Comparison of ENCODE assay signal across 8 cellular contexts in genomic region chr11:61679893-61680621, GRCh38. TPM values are rescaled to one million over a fixed set of nuclear protein-coding genes. Genes with fewer than 3 reads are reported as not detected.
DNase-seq lines count a peak whose midpoint lies in the region; ATAC-seq, FAIRE-seq and TF ChIP-seq lines count a peak whose summit lies in the region.

A gene with protein sequence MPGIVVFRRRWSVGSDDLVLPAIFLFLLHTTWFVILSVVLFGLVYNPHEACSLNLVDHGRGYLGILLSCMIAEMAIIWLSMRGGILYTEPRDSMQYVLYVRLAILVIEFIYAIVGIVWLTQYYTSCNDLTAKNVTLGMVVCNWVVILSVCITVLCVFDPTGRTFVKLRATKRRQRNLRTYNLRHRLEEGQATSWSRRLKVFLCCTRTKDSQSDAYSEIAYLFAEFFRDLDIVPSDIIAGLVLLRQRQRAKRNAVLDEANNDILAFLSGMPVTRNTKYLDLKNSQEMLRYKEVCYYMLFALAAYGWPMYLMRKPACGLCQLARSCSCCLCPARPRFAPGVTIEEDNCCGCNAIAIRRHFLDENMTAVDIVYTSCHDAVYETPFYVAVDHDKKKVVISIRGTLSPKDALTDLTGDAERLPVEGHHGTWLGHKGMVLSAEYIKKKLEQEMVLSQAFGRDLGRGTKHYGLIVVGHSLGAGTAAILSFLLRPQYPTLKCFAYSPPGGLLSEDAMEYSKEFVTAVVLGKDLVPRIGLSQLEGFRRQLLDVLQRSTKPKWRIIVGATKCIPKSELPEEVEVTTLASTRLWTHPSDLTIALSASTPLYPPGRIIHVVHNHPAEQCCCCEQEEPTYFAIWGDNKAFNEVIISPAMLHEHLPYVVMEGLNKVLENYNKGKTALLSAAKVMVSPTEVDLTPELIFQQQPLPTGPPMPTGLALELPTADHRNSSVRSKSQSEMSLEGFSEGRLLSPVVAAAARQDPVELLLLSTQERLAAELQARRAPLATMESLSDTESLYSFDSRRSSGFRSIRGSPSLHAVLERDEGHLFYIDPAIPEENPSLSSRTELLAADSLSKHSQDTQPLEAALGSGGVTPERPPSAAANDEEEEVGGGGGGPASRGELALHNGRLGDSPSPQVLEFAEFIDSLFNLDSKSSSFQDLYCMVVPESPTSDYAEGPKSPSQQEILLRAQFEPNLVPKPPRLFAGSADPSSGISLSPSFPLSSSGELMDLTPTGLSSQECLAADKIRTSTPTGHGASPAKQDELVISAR (plus strand): TSS chr11:61680391. CDS start chr11:61720156, 39,765 bp downstream.

- CTCF ChIA-PET in RWPE1 (lab: Yijun Ruan, JAX), result interaction anchor here (0.6 to 2.2 kb wide), 5 partner anchors 9 to 53 kb away, joined by 3 to 15 read pairs (median 4); no protein-coding TSS in a partner anchor

- H3K27me3 ChIP-seq in osteoblast (ENCODE audit: insufficient read depth, low read length) (peaks cover 25% of the 10 kb centered on the region), thoracic aorta (replicated peaks; ENCODE audit: insufficient read depth) (no peaks in the 10 kb centered on the region)

- H3K4me3 ChIP-seq in osteoblast (ENCODE audit: insufficient read depth, low read length), result peak within 1 kb of the TSS; percentile 81
- H3K4me3 ChIP-seq in thoracic aorta, result peak within 1 kb of the TSS; percentile 67

- H3K36me3 ChIP-seq in osteoblast (ENCODE audit: insufficient read depth, low read length), result no peaks in the 10 kb centered on the region
- no peaks in the 10 kb centered on the region for H3K36me3 ChIP-seq in thoracic aorta

- peak; percentile 95 for DNase-seq in GM10266 (ENCODE audit: extremely low spot score)
- DNase-seq in HTR-8/SVneo (ENCODE audit: insufficient read length, low spot score), result peak; percentile 67
- DNase-seq in RWPE1 (ENCODE audit: low spot score), result peak; percentile 82
- peak; percentile 77 for DNase-seq in activated naive CD4-positive, alpha-beta T cell treated with Interleukin-2 at 50 U/mL for 16 hours
- peak; percentile 65 for DNase-seq in glomerular visceral epithelial cell (ENCODE audit: extremely low spot score)
- peak; percentile 97 for DNase-seq in osteoblast (ENCODE audit: insufficient read length, low spot score, missing footprints)
- no peak for DNase-seq in thoracic aorta (ENCODE audit: low spot score)

- H4K20me1 ChIP-seq in osteoblast (ENCODE audit: insufficient read depth, low read length), result peaks cover 23% of the 10 kb centered on the region

- no peaks in the 10 kb centered on the region for H3K9me3 ChIP-seq in osteoblast (ENCODE audit: low read depth, low read length)
- no peaks in the 10 kb centered on the region for H3K9me3 ChIP-seq in thoracic aorta

- peak; percentile 76 for FAIRE-seq in HTR-8/SVneo (lab: Jason Lieb, UNC)

- H3K79me2 ChIP-seq in osteoblast (ENCODE audit: insufficient read depth, low read length), result peaks cover 33% of the 10 kb centered on the region

- H3K27ac ChIP-seq in RWPE1, result no peak within 1 kb of the TSS
- no peak within 1 kb of the TSS for H3K27ac ChIP-seq in osteoblast (ENCODE audit: low read depth, low read length)
- no peak within 1 kb of the TSS for H3K27ac ChIP-seq in thoracic aorta

- TF ChIP-seq CTCF in GM10266 (IDR thresholded peaks at IDR 0.05; ENCODE audit: control insufficient read depth, insufficient read depth, low read depth, missing control alignments), result peak; percentile 96
- TF ChIP-seq CTCF in RWPE1 (conservative IDR thresholded peaks at IDR 0.05; ENCODE audit: low read depth), result peak; percentile 93
- TF ChIP-seq CTCF in osteoblast (IDR thresholded peaks at IDR 0.05; ENCODE audit: extremely low read depth, low read depth, low read length), result peak; percentile 77
- peak; percentile 92 for TF ChIP-seq CTCF in thoracic aorta (IDR thresholded peaks at IDR 0.05)

- POLR2A ChIA-PET in RWPE1 (lab: Yijun Ruan, JAX; ENCODE audit: low non-redundant PET), result no interaction called here

- ATAC-seq in thoracic aorta (ENCODE audit: insufficient number of reproducible peaks, low FRiP score, low read depth), result peak; percentile 61
- no peak for ATAC-seq in HG03108 (IDR thresholded peaks at IDR 0.05; ENCODE audit: unreplicated experiment)

- H2AFZ ChIP-seq in osteoblast (ENCODE audit: low read length), result peak within 1 kb of the TSS; percentile 72

- peak within 1 kb of the TSS; percentile 94 for H3K4me2 ChIP-seq in osteoblast (ENCODE audit: insufficient read depth, low read length)

- peaks cover 34% of the 10 kb centered on the region for H3K4me1 ChIP-seq in osteoblast (ENCODE audit: insufficient read depth, low read length)
- no peaks in the 10 kb centered on the region for H3K4me1 ChIP-seq in thoracic aorta (ENCODE audit: control insufficient read depth in 1 of 2, low read depth in 2 of 2)

RNA-seq across cellular contexts. Expression of the gene that starts here (rescaled TPM):
- total RNA-seq in osteoblast (2.9 and 3.6 TPM in 2 replicates), thoracic aorta (1 to 10 TPM; 1.2 to 1.4 TPM)
